ENCODE assay signal across 16 cellular contexts in genomic region chr9:129666575-129666974, GRCh38. TPM values are rescaled to one million over a fixed set of nuclear protein-coding genes. Genes with fewer than 3 reads are reported as not detected.
A peak's percentile ranks its signal among the peaks of the same experiment; 100 is the strongest.
DNase-seq lines count a peak whose midpoint lies in the region; ATAC-seq lines count a peak whose summit lies in the region.
"Had no signal": no experiment of that assay in that cellular context is flagged by ENCODE, and none has a peak within 500 bp of the region (broad histone marks: within the 10 kb centered on the region; RNA-seq: fewer than 3 reads in every experiment).

No MANE protein-coding gene starts in this region.

- no CpG with 5 or more reads among the region's 13 CpGs for WGBS in iPS DF 6.9 (ENCODE audit: insufficient coverage, insufficient read length)

- no peaks in the 10 kb centered on the region for H3K36me3 Mint-ChIP-seq in T-helper 17 cell (ENCODE audit: low read depth)

- DNase-seq in T-helper 17 cell (no peak), iPS DF 6.9 (ENCODE audit: low read depth, low spot score) (no peak), SHP77 (lab: John Stamatoyannopoulos, UW) (no peak), OCI-M1 (lab: John Stamatoyannopoulos, UW) (no peak)
- DNase-seq: activated CD4-positive, alpha-beta T cell treated with anti-CD3 and anti-CD28 coated beads for 4 hours; activated T-cell treated with anti-CD3 and anti-CD28 coated beads, Interleukin-2, amount 50 U/mL, for 72 hours; body of pancreas; effector memory CD8-positive, alpha-beta T cell; GF-D8; MV-4-11 had no signal

- H3K4me1 ChIP-seq in ES-I3 (ENCODE audit: insufficient read depth, low read length) (no peaks in the 10 kb centered on the region; the same call in 1 of the 2 replicates), iPS DF 6.9 (ENCODE audit: control insufficient read depth, insufficient read depth, low read length) (peaks cover 2% of the 10 kb centered on the region), subcutaneous abdominal adipose tissue (ENCODE audit: control insufficient read depth in 5 of 5, insufficient read depth in 5 of 5, low read length in 5 of 5) (peaks cover 0 to 8% (median 5%) of the 10 kb centered on the region in 5 donors)

- peak overlapping the region; percentile 52; the same call in 1 of the 2 replicates for H3K4me3 ChIP-seq in iPS DF 6.9 (ENCODE audit: low read length)
- peak overlapping the region in 3 of 5 donors; percentile 39 to 52 (median 49) for H3K4me3 ChIP-seq in subcutaneous abdominal adipose tissue (ENCODE audit: low read depth in 1 of 5, low read length in 5 of 5)
- H3K4me3 ChIP-seq: body of pancreas, lung had no signal

- H3K9me3 ChIP-seq in ES-I3 (ENCODE audit: control insufficient read depth, insufficient read depth, low read length) (no peaks in the 10 kb centered on the region), T-helper 17 cell (ENCODE audit: control insufficient read depth, low read length, poor library complexity, severe bottlenecking) (no peaks in the 10 kb centered on the region), iPS DF 6.9 (ENCODE audit: control insufficient read depth, insufficient read depth, low read length) (no peaks in the 10 kb centered on the region), subcutaneous abdominal adipose tissue (ENCODE audit: control insufficient read depth in 5 of 5, low read length in 5 of 5) (no peaks in the 10 kb centered on the region)
- H3K9me3 ChIP-seq: body of pancreas had no signal

- peaks cover 5% of the 10 kb centered on the region for H3K4me1 Mint-ChIP-seq in T-helper 17 cell

- peak overlapping the region; percentile 35; the same call in 1 of the 2 replicates for H3K9ac ChIP-seq in ES-I3 (ENCODE audit: low read depth, low read length)
- H3K9ac ChIP-seq in subcutaneous abdominal adipose tissue (ENCODE audit: low read length in 5 of 5): no peak overlapping the region

- no peak overlapping the region for H3K27ac ChIP-seq in iPS DF 6.9 (ENCODE audit: low read length)
- no peak overlapping the region for H3K27ac ChIP-seq in subcutaneous abdominal adipose tissue (ENCODE audit: low read depth, low read length)
- H3K27ac ChIP-seq: body of pancreas had no signal

- peaks cover 8% of the 10 kb centered on the region for H3K27me3 Mint-ChIP-seq in T-helper 17 cell

- no peaks in the 10 kb centered on the region for H3K36me3 ChIP-seq in ES-I3 (ENCODE audit: insufficient read depth, low read length)
- H3K36me3 ChIP-seq in iPS DF 6.9 (ENCODE audit: control insufficient read depth, insufficient read depth, low read length): no peaks in the 10 kb centered on the region
- H3K36me3 ChIP-seq in subcutaneous abdominal adipose tissue (ENCODE audit: control insufficient read depth in 5 of 5, insufficient read depth in 5 of 5, low read length in 5 of 5): no peaks in the 10 kb centered on the region

- no peak for ATAC-seq in T-helper 17 cell
- ATAC-seq in HG03139 (IDR thresholded peaks at IDR 0.05; ENCODE audit: unreplicated experiment): no peak

- H3K4me3 Mint-ChIP-seq in T-helper 17 cell: peak overlapping the region; percentile 33

- H3K27me3 ChIP-seq in iPS DF 6.9 (ENCODE audit: control insufficient read depth, insufficient read depth, low read length): peaks cover 4% of the 10 kb centered on the region; the same call in 1 of the 2 replicates
- H3K27me3 ChIP-seq in subcutaneous abdominal adipose tissue (ENCODE audit: control insufficient read depth in 5 of 5, insufficient read depth in 4 of 5, low read length in 5 of 5): peaks cover 12 to 21% (median 14%) of the 10 kb centered on the region in 5 donors

- no peak overlapping the region for H3K27ac Mint-ChIP-seq in T-helper 17 cell
- H3K27ac Mint-ChIP-seq: activated T-cell treated with anti-CD3 and anti-CD28 coated beads, Interleukin-2, amount 50 U/mL, for 72 hours had no signal

RNA-seq across cellular contexts. Expression of gene PRRX2, which starts 1.1 kb away (rescaled TPM):
- total RNA-seq in T-helper 17 cell: not detected

RNA-seq across cellular contexts. Expression of gene ASB6, which starts 24.6 kb away (rescaled TPM):
- total RNA-seq in T-helper 17 cell: 10 to 100 TPM; 21.9 to 28.7 TPM

RNA-seq across cellular contexts. Expression of gene NTMT1, which starts 40.6 kb away (rescaled TPM):
- 10 to 100 TPM; 27.0 to 27.8 TPM for total RNA-seq in T-helper 17 cell

RNA-seq across cellular contexts. Expression of gene C9orf50, which starts 45.7 kb away (rescaled TPM):
- total RNA-seq in T-helper 17 cell: not detected
- total RNA-seq: body of pancreas, H4, omental fat pad had no signal
